18 cellular contexts compared by ENCODE assay signal in genomic region chr6:45951291-45951690, GRCh38.
"Had no signal": no experiment of that assay in that cellular context is flagged by ENCODE, and none has a peak within 500 bp of the region (broad histone marks: within the 10 kb centered on the region; RNA-seq: fewer than 3 reads in every experiment).

No MANE protein-coding gene starts in this region.

- H3K27me3 ChIP-seq: ascending aorta, breast epithelium, gastroesophageal sphincter, tibial nerve had no signal

- H3K9me3 ChIP-seq: ascending aorta, breast epithelium, gastroesophageal sphincter, tibial nerve had no signal

- H3K4me3 ChIP-seq: ascending aorta, breast epithelium, dorsolateral prefrontal cortex, gastroesophageal sphincter, SK-N-MC, tibial nerve had no signal

- ATAC-seq: gastroesophageal sphincter, left lobe of liver had no signal

- DNase-seq: activated CD4-positive, alpha-beta memory T cell treated with anti-CD3 and anti-CD28 coated beads for 36 hours; activated CD4-positive, CD25-positive, alpha-beta regulatory T cell treated with anti-CD3 and anti-CD28 coated beads, Interleukin-2, amount 50 U/mL, for 72 hours; activated naive CD4-positive, alpha-beta T cell treated with anti-CD3 and anti-CD28 coated beads, Interleukin-2, amount 10 ng/mL, durations not matched to agents 7 days and 5 days; activated T-cell treated with anti-CD3 and anti-CD28 coated beads, Interleukin-2, amount 50 U/mL, for 24 hours; dorsolateral prefrontal cortex; endodermal cell; islet precursor cell; posterior cingulate gyrus; right cardiac atrium; stimulated activated CD4-positive, alpha-beta T cell treated with anti-CD3 and anti-CD28 coated beads, Interleukin-4, amount 100 ng/mL, for 24 hours; stimulated activated naive CD4-positive, alpha-beta T cell; T-helper 9 cell had no signal

- H3K36me3 ChIP-seq: ascending aorta, breast epithelium, gastroesophageal sphincter, tibial nerve had no signal

- H3K27ac ChIP-seq: ascending aorta, breast epithelium, dorsolateral prefrontal cortex, gastroesophageal sphincter, SK-N-MC had no signal

- H3K4me1 ChIP-seq: ascending aorta, breast epithelium had no signal
